Comparison of ENCODE assay signal across 16 cellular contexts in the genomic region with DNA sequence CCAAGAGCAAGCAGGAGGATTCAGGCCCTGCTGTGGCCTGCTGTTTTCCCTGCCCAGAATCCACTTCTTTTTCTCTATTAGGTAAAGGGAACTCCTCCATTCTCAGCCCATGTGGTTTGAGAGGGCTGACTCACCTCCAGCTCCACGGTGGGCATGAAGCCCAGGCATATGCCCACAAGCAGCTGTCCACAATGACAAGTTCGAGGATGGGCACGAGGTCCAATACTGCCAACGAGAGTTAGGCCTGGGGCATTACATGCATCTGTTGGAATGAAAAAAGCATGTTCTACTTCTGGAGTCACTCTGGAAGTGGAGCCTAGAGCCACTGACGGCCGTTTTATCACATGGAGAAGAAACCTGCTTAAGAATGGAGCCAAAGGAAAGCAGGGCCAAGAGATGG. TPM values are rescaled to one million over a fixed set of nuclear protein-coding genes. Genes with fewer than 3 reads are reported as not detected.
DNase-seq lines count a peak whose midpoint lies in the region; ATAC-seq, FAIRE-seq and TF ChIP-seq lines count a peak whose summit lies in the region.
"Had no signal": no experiment of that assay in that cellular context is flagged by ENCODE, and none has a peak within 500 bp of the region (broad histone marks: within the 10 kb centered on the region; RNA-seq: fewer than 3 reads in every experiment).

No MANE protein-coding gene starts in this region.

- no peaks in the 10 kb centered on the region for H3K27me3 Mint-ChIP-seq in astrocyte (ENCODE audit: low read depth, unreplicated experiment)
- no peaks in the 10 kb centered on the region for H3K27me3 Mint-ChIP-seq in activated CD4-positive, alpha-beta memory T cell treated with anti-CD3 and anti-CD28 coated beads, Interleukin-2, amount 10 ng/mL, durations not matched to agents 7 days and 5 days

- peaks cover 36% of the 10 kb centered on the region for H3K4me1 ChIP-seq in astrocyte (ENCODE audit: insufficient read depth, low read length)

- no peaks in the 10 kb centered on the region for H3K79me2 ChIP-seq in astrocyte (ENCODE audit: insufficient read depth, low read length)

- peak overlapping the region; percentile 79 for H3K27ac ChIP-seq in astrocyte (ENCODE audit: low read depth, low read length)
- H3K27ac ChIP-seq: 22Rv1, ovary had no signal

- peak; percentile 30 for DNase-seq in DMS53 (lab: John Stamatoyannopoulos, UW)
- no peak for DNase-seq in DMS53 treated with DMSO at 0.1 percent for 48 hours (lab: John Stamatoyannopoulos, UW; ENCODE audit: unreplicated experiment)
- DNase-seq in astrocyte (ENCODE audit: low read depth), result peak; percentile 74
- DNase-seq in left colon, result no peak
- DNase-seq in urothelium cell line (ENCODE audit: low spot score), result peak; percentile 75
- DNase-seq in pons (ENCODE audit: low spot score), result no peak
- no peak for DNase-seq in activated CD4-positive, alpha-beta memory T cell treated with anti-CD3 and anti-CD28 coated beads, Interleukin-2, amount 10 ng/mL, durations not matched to agents 7 days and 5 days
- DNase-seq: activated CD8-positive, alpha-beta T cell treated with anti-CD3 and anti-CD28 coated beads, Interleukin-2, amount 10 ng/mL, durations not matched to agents 7 days and 5 days; Karpas-422; kidney; NCI-H510A treated with DMSO at 0.1 percent for 48 hours; ovary had no signal

- H3K4me1 Mint-ChIP-seq in astrocyte (ENCODE audit: low read depth, unreplicated experiment), result peaks cover 33% of the 10 kb centered on the region
- peaks cover 23% of the 10 kb centered on the region for H3K4me1 Mint-ChIP-seq in activated CD4-positive, alpha-beta memory T cell treated with anti-CD3 and anti-CD28 coated beads, Interleukin-2, amount 10 ng/mL, durations not matched to agents 7 days and 5 days

- no peaks in the 10 kb centered on the region for H4K20me1 ChIP-seq in astrocyte (ENCODE audit: insufficient read depth, low read length)

- TF ChIP-seq CTCF in astrocyte (IDR thresholded peaks at IDR 0.05; ENCODE audit: insufficient read depth, low read depth, low read length), result no peak

- peak; percentile 15 for ATAC-seq in left colon
- no peak for ATAC-seq in HG03342 (IDR thresholded peaks at IDR 0.05; ENCODE audit: unreplicated experiment)
- ATAC-seq: activated CD8-positive, alpha-beta T cell treated with anti-CD3 and anti-CD28 coated beads, Interleukin-2, amount 10 ng/mL, durations not matched to agents 7 days and 5 days had no signal

- no peaks in the 10 kb centered on the region for H3K36me3 ChIP-seq in astrocyte (ENCODE audit: insufficient read depth, low read length)
- H3K36me3 ChIP-seq: ovary had no signal

- H3K27me3 ChIP-seq in astrocyte (ENCODE audit: insufficient read depth, low read length), result no peaks in the 10 kb centered on the region
- H3K27me3 ChIP-seq: ovary had no signal

- CTCF ChIA-PET in activated CD4-positive, alpha-beta memory T cell treated with anti-CD3 and anti-CD28 coated beads, Interleukin-2, amount 10 ng/mL, durations not matched to agents 7 days and 5 days (lab: Charles Lee), result no interaction called here

- H3K9me3 Mint-ChIP-seq in astrocyte (ENCODE audit: unreplicated experiment), result peaks cover 2% of the 10 kb centered on the region
- H3K9me3 Mint-ChIP-seq in activated CD4-positive, alpha-beta memory T cell treated with anti-CD3 and anti-CD28 coated beads, Interleukin-2, amount 10 ng/mL, durations not matched to agents 7 days and 5 days, result no peaks in the 10 kb centered on the region

- no peak overlapping the region for H3K27ac Mint-ChIP-seq in astrocyte (ENCODE audit: unreplicated experiment)
- H3K27ac Mint-ChIP-seq in activated CD4-positive, alpha-beta memory T cell treated with anti-CD3 and anti-CD28 coated beads, Interleukin-2, amount 10 ng/mL, durations not matched to agents 7 days and 5 days, result no peak overlapping the region
- H3K27ac Mint-ChIP-seq: activated CD8-positive, alpha-beta T cell treated with anti-CD3 and anti-CD28 coated beads, Interleukin-2, amount 10 ng/mL, durations not matched to agents 7 days and 5 days had no signal

- intact Hi-C loops in left colon (cut with DNase I, micrococcal nuclease), result no loop called here

- H3K4me2 ChIP-seq in astrocyte (ENCODE audit: low read length), result no peak overlapping the region

- POLR2A ChIA-PET in activated CD4-positive, alpha-beta memory T cell treated with anti-CD3 and anti-CD28 coated beads, Interleukin-2, amount 10 ng/mL, durations not matched to agents 7 days and 5 days (lab: Charles Lee), result no interaction called here

- no peak overlapping the region for H3K4me3 Mint-ChIP-seq in astrocyte (ENCODE audit: unreplicated experiment)
- H3K4me3 Mint-ChIP-seq in activated CD4-positive, alpha-beta memory T cell treated with anti-CD3 and anti-CD28 coated beads, Interleukin-2, amount 10 ng/mL, durations not matched to agents 7 days and 5 days, result no peak overlapping the region
- H3K4me3 Mint-ChIP-seq: activated CD8-positive, alpha-beta T cell treated with anti-CD3 and anti-CD28 coated beads, Interleukin-2, amount 10 ng/mL, durations not matched to agents 7 days and 5 days had no signal

- H3K9ac ChIP-seq in astrocyte (ENCODE audit: low read length), result peak overlapping the region; percentile 24

- H2AFZ ChIP-seq in astrocyte (ENCODE audit: low read depth, low read length), result no peak overlapping the region

- no peaks in the 10 kb centered on the region for H3K9me3 ChIP-seq in astrocyte (ENCODE audit: insufficient read depth, low read depth, low read length)
- H3K9me3 ChIP-seq: ovary had no signal

- H3K36me3 Mint-ChIP-seq in astrocyte (ENCODE audit: low read depth, unreplicated experiment), result peaks cover 11% of the 10 kb centered on the region
- no peaks in the 10 kb centered on the region for H3K36me3 Mint-ChIP-seq in activated CD4-positive, alpha-beta memory T cell treated with anti-CD3 and anti-CD28 coated beads, Interleukin-2, amount 10 ng/mL, durations not matched to agents 7 days and 5 days (ENCODE audit: low read depth)

- H3K4me3 ChIP-seq in astrocyte (ENCODE audit: insufficient read depth, low read depth, low read length), result no peak overlapping the region
- H3K4me3 ChIP-seq: ovary had no signal

- FAIRE-seq in astrocyte (lab: Jason Lieb, UNC), result peak; percentile 13
- peak; percentile 77 for FAIRE-seq in urothelium cell line (lab: Jason Lieb, UNC)
- FAIRE-seq: endothelial cell of umbilical vein, kidney had no signal

RNA-seq across cellular contexts. Expression of a gene that starts 20.1 kb away (rescaled TPM):
- total RNA-seq in astrocyte (23.7 and 32.8 TPM in 2 replicates), left colon (10 to 100 TPM in 1 of 2 donors, 1 to 10 TPM in 1; 3.3 to 12.1 TPM)
- 1 to 10 TPM; 2.4 to 3.4 TPM for total RNA-seq in activated CD4-positive, alpha-beta memory T cell treated with anti-CD3 and anti-CD28 coated beads, Interleukin-2, amount 10 ng/mL, durations not matched to agents 7 days and 5 days

RNA-seq across cellular contexts. Expression of a gene that starts 39.6 kb away (rescaled TPM):
- total RNA-seq in astrocyte (not detected in 2 replicates), left colon (not detected)
- total RNA-seq in activated CD4-positive, alpha-beta memory T cell treated with anti-CD3 and anti-CD28 coated beads, Interleukin-2, amount 10 ng/mL, durations not matched to agents 7 days and 5 days, result not detected
- total RNA-seq: activated CD8-positive, alpha-beta T cell treated with anti-CD3 and anti-CD28 coated beads, Interleukin-2, amount 10 ng/mL, durations not matched to agents 7 days and 5 days; endothelial cell of umbilical vein; kidney; ovary; temporal lobe had no signal

Comparison
In these comparisons a context has a peak if more than half of its experiments do, and no peak if none do; other contexts are left out.
1. DNase-seq: peak in DMS53 (single experiment), astrocyte (single experiment) and urothelium cell line (single experiment); none in DMS53 treated with DMSO at 0.1 percent for 48 hours (single experiment), left colon (0 of 2), pons (single experiment) and activated CD4-positive, alpha-beta memory T cell treated with anti-CD3 and anti-CD28 coated beads, Interleukin-2, amount 10 ng/mL, durations not matched to agents 7 days and 5 days (single experiment).